ENCODE assay signal across 1 cellular context in the genomic region with DNA sequence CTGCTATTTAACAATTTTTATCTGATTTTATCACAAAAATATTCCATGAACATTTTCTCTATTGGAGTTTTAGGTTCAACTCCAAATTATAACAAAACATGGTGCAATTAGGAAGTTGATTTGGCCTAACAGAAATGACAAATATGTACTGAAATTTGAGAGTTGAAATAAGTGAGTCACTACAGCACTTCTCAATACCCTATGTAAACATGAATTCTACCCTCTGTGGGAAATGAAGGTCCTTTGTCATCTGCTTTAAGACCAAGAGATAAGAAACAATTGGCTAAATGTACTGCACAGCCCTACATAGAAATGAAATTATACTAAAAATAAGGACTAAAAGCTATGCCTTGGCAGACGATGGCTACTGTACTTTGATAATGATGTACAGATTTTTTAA.
TF ChIP-seq lines count a peak whose summit lies in the region.

No MANE protein-coding gene starts in this region.

TF ChIP-seq in HepG2, 621 proteins besides CTCF, POLR2A, EP300 and RAD21 (continued from another document):
- peak; percentile 96 for TF ChIP-seq SIX1 (CRISPR knock-in tag; IDR thresholded peaks at IDR 0.05; ENCODE audit: borderline replicate concordance)
- TF ChIP-seq ZBTB33 (CRISPR knock-in tag; IDR thresholded peaks at IDR 0.05), result no peak
- TF ChIP-seq, protein P1, sequence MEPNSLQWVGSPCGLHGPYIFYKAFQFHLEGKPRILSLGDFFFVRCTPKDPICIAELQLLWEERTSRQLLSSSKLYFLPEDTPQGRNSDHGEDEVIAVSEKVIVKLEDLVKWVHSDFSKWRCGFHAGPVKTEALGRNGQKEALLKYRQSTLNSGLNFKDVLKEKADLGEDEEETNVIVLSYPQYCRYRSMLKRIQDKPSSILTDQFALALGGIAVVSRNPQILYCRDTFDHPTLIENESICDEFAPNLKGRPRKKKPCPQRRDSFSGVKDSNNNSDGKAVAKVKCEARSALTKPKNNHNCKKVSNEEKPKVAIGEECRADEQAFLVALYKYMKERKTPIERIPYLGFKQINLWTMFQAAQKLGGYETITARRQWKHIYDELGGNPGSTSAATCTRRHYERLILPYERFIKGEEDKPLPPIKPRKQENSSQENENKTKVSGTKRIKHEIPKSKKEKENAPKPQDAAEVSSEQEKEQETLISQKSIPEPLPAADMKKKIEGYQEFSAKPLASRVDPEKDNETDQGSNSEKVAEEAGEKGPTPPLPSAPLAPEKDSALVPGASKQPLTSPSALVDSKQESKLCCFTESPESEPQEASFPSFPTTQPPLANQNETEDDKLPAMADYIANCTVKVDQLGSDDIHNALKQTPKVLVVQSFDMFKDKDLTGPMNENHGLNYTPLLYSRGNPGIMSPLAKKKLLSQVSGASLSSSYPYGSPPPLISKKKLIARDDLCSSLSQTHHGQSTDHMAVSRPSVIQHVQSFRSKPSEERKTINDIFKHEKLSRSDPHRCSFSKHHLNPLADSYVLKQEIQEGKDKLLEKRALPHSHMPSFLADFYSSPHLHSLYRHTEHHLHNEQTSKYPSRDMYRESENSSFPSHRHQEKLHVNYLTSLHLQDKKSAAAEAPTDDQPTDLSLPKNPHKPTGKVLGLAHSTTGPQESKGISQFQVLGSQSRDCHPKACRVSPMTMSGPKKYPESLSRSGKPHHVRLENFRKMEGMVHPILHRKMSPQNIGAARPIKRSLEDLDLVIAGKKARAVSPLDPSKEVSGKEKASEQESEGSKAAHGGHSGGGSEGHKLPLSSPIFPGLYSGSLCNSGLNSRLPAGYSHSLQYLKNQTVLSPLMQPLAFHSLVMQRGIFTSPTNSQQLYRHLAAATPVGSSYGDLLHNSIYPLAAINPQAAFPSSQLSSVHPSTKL (CRISPR knock-in tag; IDR thresholded peaks at IDR 0.05), result peak; percentile 69; the same call in 1 of the 2 replicates
- TF ChIP-seq ZNF317 (CRISPR knock-in tag; IDR thresholded peaks at IDR 0.05), result no peak
- no peak for TF ChIP-seq PRPF4 (IDR thresholded peaks at IDR 0.05; ENCODE audit: low read depth, low read length, poor library complexity, severe bottlenecking)
- no peak for TF ChIP-seq RORA (CRISPR knock-in tag; IDR thresholded peaks at IDR 0.05)
TF ChIP-seq in HepG2: peak in this region for 19.
